Comparison of ENCODE assay signal across 1 cellular context in the genomic region with DNA sequence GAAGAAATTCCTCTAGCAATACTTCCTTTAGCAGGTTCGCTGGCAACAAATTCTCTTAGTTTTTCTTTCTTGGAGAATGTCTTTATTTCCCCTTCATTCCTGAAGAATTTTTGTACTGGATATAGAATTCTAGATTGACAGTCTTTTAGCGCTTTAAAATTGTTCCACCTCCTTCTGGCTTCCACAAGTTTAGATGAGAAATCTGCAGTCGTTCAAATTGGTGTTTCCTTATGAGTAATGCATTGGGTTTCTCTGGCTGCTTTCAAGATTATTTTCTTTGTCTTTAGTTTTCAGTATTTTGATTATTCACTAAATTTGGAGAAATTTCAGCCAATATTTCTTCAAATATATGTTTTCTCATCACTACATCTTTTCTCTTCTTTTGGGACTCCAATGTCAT.
TF ChIP-seq lines count a peak whose summit lies in the region.

No MANE protein-coding gene starts in this region.

TF ChIP-seq in GM23338, 12 proteins besides CTCF, POLR2A, EP300 and RAD21 (continued from another document):
- TF ChIP-seq EZH2phosphoT487 (IDR thresholded peaks at IDR 0.05; ENCODE audit: unreplicated experiment): no peak
